In the genomic region with DNA sequence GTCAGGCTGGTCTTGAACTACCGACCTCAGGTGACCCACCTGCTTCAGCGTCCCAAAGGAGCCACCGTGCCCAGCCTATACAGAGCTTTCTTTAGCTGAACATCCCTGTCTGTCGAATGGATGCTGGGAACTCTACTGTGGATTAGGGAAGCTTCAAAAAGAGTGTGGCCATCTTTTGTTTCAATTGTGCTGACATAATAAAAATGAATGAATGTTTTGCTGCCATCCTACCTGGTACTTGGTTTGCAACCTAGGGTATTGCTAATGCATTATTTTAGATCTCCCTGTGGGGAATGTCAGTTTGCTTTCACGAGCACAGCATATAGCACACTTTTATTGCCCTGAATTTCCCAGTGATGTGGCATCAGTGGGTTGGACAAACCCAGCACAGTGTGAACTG, we compare ENCODE assay signal across 1 cellular context.
A peak's percentile ranks its signal among the peaks of the same experiment; 100 is the strongest.
TF ChIP-seq lines count a peak whose summit lies in the region.

No MANE protein-coding gene starts in this region.

TF ChIP-seq in HepG2, 621 proteins besides CTCF, POLR2A, EP300 and RAD21 (continued from another document):
- TF ChIP-seq ZHX1 (CRISPR knock-in tag; IDR thresholded peaks at IDR 0.05; ENCODE audit: low read depth) (no peak), SP2 (CRISPR knock-in tag; IDR thresholded peaks at IDR 0.05) (no peak), MAFF (IDR thresholded peaks at IDR 0.05; ENCODE audit: low read depth, low read length) (peak; percentile 39), MAFK (conservative IDR thresholded peaks at IDR 0.05 in 1 of 2, IDR thresholded peaks at IDR 0.05 in 1 of 2; ENCODE audit: low read length in 2 of 2) (peak; percentile 48 to 72)
